Comparison of ENCODE assay signal across 19 cellular contexts in the genomic region with DNA sequence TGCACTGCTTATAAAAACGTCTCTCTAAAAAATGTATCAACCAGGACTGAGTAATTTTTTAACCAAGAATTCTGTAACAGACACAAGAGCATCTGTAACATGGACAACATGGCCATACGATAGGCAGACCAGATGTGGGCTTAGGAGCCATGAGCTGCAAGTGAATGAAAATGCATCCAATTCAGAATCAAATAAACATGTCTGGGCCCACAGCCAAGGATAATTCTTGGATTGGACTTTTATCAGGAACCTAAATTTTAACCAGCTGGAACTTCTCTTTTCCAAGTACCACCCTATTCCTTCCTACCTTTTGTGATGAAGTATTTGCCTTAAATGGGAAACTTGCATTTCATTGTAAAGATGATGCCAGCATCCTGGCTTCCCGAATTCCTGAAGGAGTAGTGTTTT. TPM values are rescaled to one million over a fixed set of nuclear protein-coding genes. Genes with fewer than 3 reads are reported as not detected.
DNase-seq lines count a peak whose midpoint lies in the region; ATAC-seq, FAIRE-seq and TF ChIP-seq lines count a peak whose summit lies in the region.
"Had no signal": no experiment of that assay in that cellular context is flagged by ENCODE, and none has a peak within 500 bp of the region (broad histone marks: within the 10 kb centered on the region; RNA-seq: fewer than 3 reads in every experiment).

No MANE protein-coding gene starts in this region.

- H3K27ac ChIP-seq in left ventricle myocardium inferior (replicated peaks) (peak overlapping the region; percentile 82), right atrium auricular region (no peak overlapping the region), ovary (peak overlapping the region in 1 of 2 donors; percentile 36)
- H3K27ac ChIP-seq: psoas muscle, upper lobe of left lung had no signal

- H3K4me3 ChIP-seq in left ventricle myocardium inferior = no peak overlapping the region
- H3K4me3 ChIP-seq in right atrium auricular region = no peak overlapping the region
- no peak overlapping the region for H3K4me3 ChIP-seq in ovary
- H3K4me3 ChIP-seq: psoas muscle, upper lobe of left lung had no signal

- peaks cover 74% of the 10 kb centered on the region for H3K4me1 ChIP-seq in left ventricle myocardium inferior
- peaks cover 0 to 53% of the 10 kb centered on the region in 2 donors for H3K4me1 ChIP-seq in right atrium auricular region
- peaks cover 27% of the 10 kb centered on the region for H3K4me1 ChIP-seq in ovary (ENCODE audit: insufficient read depth)

- TF ChIP-seq POLR2A in ovary (IDR thresholded peaks at IDR 0.05) = no peak

- no peak for TF ChIP-seq EP300 in ovary (IDR thresholded peaks at IDR 0.05)

- intact Hi-C loops in left ventricle myocardium inferior (cut with micrococcal nuclease) = loop anchor here (10.0 kb wide), 1 partner anchor 56 kb away; no protein-coding TSS in a partner anchor
- intact Hi-C loops in left colon (cut with DNase I, micrococcal nuclease) = no loop called here
- intact Hi-C loops in ovary (cut with DNase I) = loop anchor here in 3 of 4 donors (5.0 to 10.0 kb wide), 4 partner anchors 56 to 166 kb away; a partner anchor contains a TSS

- DNase-seq in left ventricle myocardium inferior (no peak), right atrium auricular region (ENCODE audit: low spot score) (no peak), left colon (no peak), NCI-H774 (lab: John Stamatoyannopoulos, UW) (no peak), ovary (no peak), GM19240 (ENCODE audit: insufficient read length, low spot score) (no peak)
- DNase-seq: ACHN; activated gamma-delta T cell; erythroblast; NCI-H1417 treated with DMSO at 0.1 percent for 48 hours; NCI-H226; psoas muscle; stimulated activated CD4-positive, alpha-beta T cell treated with anti-CD3 and anti-CD28 coated beads, Interleukin-12 subunit alpha, Interleukin-12 subunit beta, amount 100 ng/mL, for 4 hours; stimulated activated naive CD4-positive, alpha-beta T cell; T-helper 17 cell; upper lobe of left lung had no signal

- H3K36me3 ChIP-seq in left ventricle myocardium inferior = no peaks in the 10 kb centered on the region
- H3K36me3 ChIP-seq in right atrium auricular region = no peaks in the 10 kb centered on the region
- no peaks in the 10 kb centered on the region for H3K36me3 ChIP-seq in ovary
- H3K36me3 ChIP-seq: upper lobe of left lung had no signal

- TF ChIP-seq CTCF in left ventricle myocardium inferior (IDR thresholded peaks at IDR 0.05; ENCODE audit: borderline replicate concordance) = no peak
- no peak for TF ChIP-seq CTCF in right atrium auricular region (IDR thresholded peaks at IDR 0.05)
- TF ChIP-seq CTCF in ovary (IDR thresholded peaks at IDR 0.05) = no peak

- peak; percentile 93 for FAIRE-seq in endometrium (lab: Jason Lieb, UNC)

- H3K27me3 ChIP-seq in left ventricle myocardium inferior (ENCODE audit: low read depth) (peaks cover 9% of the 10 kb centered on the region), right atrium auricular region (no peaks in the 10 kb centered on the region), ovary (no peaks in the 10 kb centered on the region)

- WGBS in ovary, 3 donors = 1 to 11% (median 5%) methylated on average over 3 of the region's 3 CpGs

- H3K9me3 ChIP-seq in left ventricle myocardium inferior (replicated peaks) (no peaks in the 10 kb centered on the region), right atrium auricular region (no peaks in the 10 kb centered on the region), ovary (no peaks in the 10 kb centered on the region)
- H3K9me3 ChIP-seq: psoas muscle, upper lobe of left lung had no signal

- peak; percentile 22 for ATAC-seq in left colon
- no peak for ATAC-seq in GM19467 (IDR thresholded peaks at IDR 0.05; ENCODE audit: unreplicated experiment)
- ATAC-seq: psoas muscle, T-helper 17 cell had no signal

RNA-seq across cellular contexts. Expression of a gene that starts 4.0 kb away (rescaled TPM):
- total RNA-seq in left ventricle myocardium inferior (9.6 TPM), right atrium auricular region (1 to 10 TPM; 2.1 to 2.8 TPM), left colon (1 to 10 TPM in 1 of 2 donors, under 1 TPM in 1; 0.85 to 2.7 TPM), ovary (10 to 100 TPM; 14.4 to 35.8 (median 27.0) TPM)
- 10 to 100 TPM; 10.7 to 21.0 TPM for polyA plus RNA-seq in ovary
- total RNA-seq: T-helper 17 cell had no signal

RNA-seq across cellular contexts. Expression of a gene that starts 38.6 kb away (rescaled TPM):
- total RNA-seq in left ventricle myocardium inferior = 0.30 TPM
- total RNA-seq in right atrium auricular region = 1 to 10 TPM in 1 of 2 donors, under 1 TPM in 1; 0.75 to 1.2 TPM
- total RNA-seq in left colon = under 1 TPM in 1 of 2 donors, not detected in 1; 0.43 TPM
- 1 to 10 TPM in 1 of 7 donors, under 1 TPM in 5, not detected in 1; 0.23 to 1.3 (median 0.65) TPM for total RNA-seq in ovary
- 1 to 10 TPM; 1.3 to 1.4 TPM for polyA plus RNA-seq in ovary
- total RNA-seq: Right ventricle myocardium superior had no signal

Comparison
In these comparisons a context has a peak if more than half of its experiments do, and no peak if none do; other contexts are left out.
1. intact Hi-C loops: an anchor here in left ventricle myocardium inferior (10.0 kb wide) and ovary (5.0 to 10.0 kb wide); none called in left colon.